ENCODE assay signal across 19 cellular contexts in genomic region chrX:56382278-56382677, GRCh38.
DNase-seq lines count a peak whose midpoint lies in the region; ATAC-seq and TF ChIP-seq lines count a peak whose summit lies in the region.
"Had no signal": no experiment of that assay in that cellular context is flagged by ENCODE, and none has a peak within 500 bp of the region (broad histone marks: within the 10 kb centered on the region; RNA-seq: fewer than 3 reads in every experiment).

No MANE protein-coding gene starts in this region.

- no peak overlapping the region for H3K4me3 ChIP-seq in GM12865 (ENCODE audit: low read depth, low read length)
- H3K4me3 ChIP-seq: gastrocnemius medialis, PC-9 had no signal

- no peak for DNase-seq in activated CD4-positive, CD25-positive, alpha-beta regulatory T cell (lab: John Stamatoyannopoulos, UW)
- DNase-seq in GM12865 (ENCODE audit: low read depth) (peak; percentile 5), putamen (ENCODE audit: low spot score) (no peak), omental fat pad (ENCODE audit: low spot score) (no peak)
- DNase-seq in activated naive CD4-positive, alpha-beta T cell treated with anti-CD3 and anti-CD28 coated beads, Interleukin-2, amount 50 U/mL, for 72 hours (ENCODE audit: low spot score in 2 of 2) = peak in 1 of 2 donors; percentile 3
- DNase-seq: caudate nucleus, gastrocnemius medialis, H9, mesenchymal stem cell, naive B cell, NCI-H1694 treated with DMSO at 0.1 percent for 48 hours, NCI-H226, NCI-H82, PC-9, substantia nigra had no signal

- TF ChIP-seq CTCF in GM12865 (IDR thresholded peaks at IDR 0.05; ENCODE audit: insufficient read depth, low read depth, low read length, missing control alignments) = no peak
- no peak for TF ChIP-seq CTCF in omental fat pad (IDR thresholded peaks at IDR 0.05)

- ATAC-seq in activated CD4-positive, CD25-positive, alpha-beta regulatory T cell treated with anti-CD3 and anti-CD28 coated beads, Interleukin-2, amount 50 U/mL, for 24 hours = peak; percentile 81 to 91
- peak; percentile 55 for ATAC-seq in HG03095 (IDR thresholded peaks at IDR 0.05; ENCODE audit: unreplicated experiment)
- peak; percentile 99 for ATAC-seq in activated naive CD4-positive, alpha-beta T cell treated with anti-CD3 and anti-CD28 coated beads, Interleukin-2, amount 50 U/mL, for 72 hours
- ATAC-seq in HG02571 (IDR thresholded peaks at IDR 0.05; ENCODE audit: unreplicated experiment) = no peak
- ATAC-seq in omental fat pad (ENCODE audit: low FRiP score) = no peak
- ATAC-seq: esophagus mucosa, gastrocnemius medialis had no signal

- H3K27ac Mint-ChIP-seq in activated naive CD4-positive, alpha-beta T cell treated with anti-CD3 and anti-CD28 coated beads, Interleukin-2, amount 50 U/mL, for 72 hours = peak overlapping the region; percentile 85 to 94
- H3K27ac Mint-ChIP-seq: H9, naive B cell had no signal

- H3K9me3 Mint-ChIP-seq in activated naive CD4-positive, alpha-beta T cell treated with anti-CD3 and anti-CD28 coated beads, Interleukin-2, amount 50 U/mL, for 72 hours = peaks cover 0 to 5% of the 10 kb centered on the region in 2 donors

- peaks cover 10 to 13% of the 10 kb centered on the region in 2 donors for H3K36me3 Mint-ChIP-seq in activated naive CD4-positive, alpha-beta T cell treated with anti-CD3 and anti-CD28 coated beads, Interleukin-2, amount 50 U/mL, for 72 hours
- H3K36me3 Mint-ChIP-seq: naive B cell had no signal

Comparison
In these comparisons a context has a peak if more than half of its experiments do, and no peak if none do; other contexts are left out.
1. ATAC-seq: peak in activated CD4-positive, CD25-positive, alpha-beta regulatory T cell treated with anti-CD3 and anti-CD28 coated beads, Interleukin-2, amount 50 U/mL, for 24 hours (2 of 2), HG03095 (single experiment) and activated naive CD4-positive, alpha-beta T cell treated with anti-CD3 and anti-CD28 coated beads, Interleukin-2, amount 50 U/mL, for 72 hours (2 of 2); none in HG02571 (single experiment) and omental fat pad (single experiment).